Comparison of ENCODE assay signal across 15 cellular contexts in genomic region chr2:95317123-95317500, GRCh38. TPM values are rescaled to one million over a fixed set of nuclear protein-coding genes. Genes with fewer than 3 reads are reported as not detected.
"Had no signal": no experiment of that assay in that cellular context is flagged by ENCODE, and none has a peak within 500 bp of the region (broad histone marks: within the 10 kb centered on the region; RNA-seq: fewer than 3 reads in every experiment).

No MANE protein-coding gene starts in this region.

- H3K27me3 ChIP-seq: adrenal gland had no signal

- H3K27ac ChIP-seq: adrenal gland, stomach, tibial nerve had no signal

- H3K9me3 ChIP-seq: adrenal gland, stomach, tibial nerve had no signal

- H3K4me1 ChIP-seq: adrenal gland, stomach, tibial nerve had no signal

- H3K36me3 ChIP-seq: adrenal gland, stomach, tibial nerve had no signal

- ATAC-seq: activated T-helper 17 cell treated with anti-CD3 and anti-CD28 coated beads, Interleukin-2, amount 50 U/mL, for 72 hours; left lobe of liver; T-helper 17 cell had no signal

- H3K4me3 ChIP-seq: adrenal gland, stomach, tibial nerve had no signal

- DNase-seq: activated B cell treated with CpG ODN at 0.5 μM for 24 hours; activated CD4-positive, alpha-beta T cell treated with anti-CD3 and anti-CD28 coated beads, Interleukin-2, amount 10 ng/mL, durations not matched to agents 7 days and 5 days; activated CD8-positive, alpha-beta memory T cell treated with anti-CD3 and anti-CD28 coated beads for 24 hours; activated naive CD4-positive, alpha-beta T cell treated with anti-CD3 and anti-CD28 coated beads, Interleukin-2, amount 10 ng/mL, durations not matched to agents 7 days and 5 days; activated T-cell treated with anti-CD3 and anti-CD28 coated beads for 4 hours; adrenal gland; cerebellar nuclear complex; immature natural killer cell; nephron progenitor cell; stimulated activated CD4-positive, alpha-beta T cell treated with anti-CD3 and anti-CD28 coated beads, Interleukin-4, amount 100 ng/mL, for 1 hour; stomach; T-helper 17 cell had no signal

RNA-seq across cellular contexts. Expression of gene KCNIP3, which starts 20.0 kb away (rescaled TPM):
- total RNA-seq: activated B cell treated with CpG ODN at 0.5 μM for 24 hours; activated CD4-positive, alpha-beta T cell treated with anti-CD3 and anti-CD28 coated beads, Interleukin-2, amount 10 ng/mL, durations not matched to agents 7 days and 5 days; activated T-helper 17 cell treated with anti-CD3 and anti-CD28 coated beads, Interleukin-2, amount 50 U/mL, for 72 hours; T-helper 17 cell had no signal
